In the genomic region with DNA sequence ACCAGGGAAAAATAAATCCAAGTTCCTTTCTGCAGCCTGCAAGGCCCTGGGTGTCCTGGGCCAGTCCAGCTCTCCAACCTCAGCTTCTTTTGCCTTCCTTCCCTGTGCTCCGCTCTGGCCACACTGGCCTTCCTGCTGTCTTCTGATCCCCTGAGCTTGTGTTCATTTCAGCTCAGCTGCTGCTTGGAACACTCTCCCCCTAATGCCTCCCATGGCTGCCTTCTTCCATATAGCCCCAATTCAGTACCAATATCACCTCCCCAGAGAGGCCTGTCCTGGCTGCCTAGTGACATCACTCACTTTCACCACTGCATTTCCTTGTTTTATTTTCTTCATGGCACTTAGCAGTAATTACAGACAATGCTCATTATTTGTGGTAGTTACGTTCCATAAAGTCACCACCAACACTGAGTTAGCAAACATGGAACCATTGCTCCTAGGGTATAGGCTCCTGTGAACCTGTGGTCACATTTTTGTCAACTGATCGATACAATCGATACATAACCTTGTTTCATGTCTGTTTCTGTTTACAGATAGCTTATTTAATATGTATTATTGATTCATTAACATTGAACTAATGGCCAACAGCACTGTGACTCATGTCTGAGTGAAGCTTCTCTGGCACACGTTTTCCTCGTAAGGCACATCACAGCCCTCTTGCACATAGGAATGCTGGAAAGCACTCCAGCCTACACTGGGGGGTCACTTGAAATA, we compare ENCODE assay signal across 24 cellular contexts. TPM values are rescaled to one million over a fixed set of nuclear protein-coding genes. Genes with fewer than 3 reads are reported as not detected.
DNase-seq lines count a peak whose midpoint lies in the region; ATAC-seq, FAIRE-seq and TF ChIP-seq lines count a peak whose summit lies in the region.
"Had no signal": no experiment of that assay in that cellular context is flagged by ENCODE, and none has a peak within 500 bp of the region (broad histone marks: within the 10 kb centered on the region; RNA-seq: fewer than 3 reads in every experiment).

No MANE protein-coding gene starts in this region.

- H3K27me3 ChIP-seq in HepG2 (ENCODE audit: control insufficient read depth in 1 of 2, insufficient read depth in 2 of 2, low read length in 2 of 2) (no peaks in the 10 kb centered on the region; a peak in 1 of 5 replicates), right lobe of liver (no peaks in the 10 kb centered on the region), keratinocyte (ENCODE audit: control insufficient read depth, extremely low read depth, insufficient read depth, low read length) (no peaks in the 10 kb centered on the region), right atrium auricular region (no peaks in the 10 kb centered on the region)

- H3K4me3 ChIP-seq in HepG2 (replicated peaks in 1 of 3; ENCODE audit: insufficient read depth in 1 of 3, low read depth in 2 of 3, low read length in 3 of 3) (no peak overlapping the region), right lobe of liver (no peak overlapping the region), keratinocyte (ENCODE audit: control insufficient read depth in 2 of 3, extremely low read depth in 1 of 3, insufficient read depth in 2 of 3, low read depth in 1 of 3, low read length in 3 of 3) (no peak overlapping the region), right atrium auricular region (no peak overlapping the region)
- H3K4me3 ChIP-seq: GM23338, HAP-1 had no signal

- no peaks in the 10 kb centered on the region for H3K9me1 ChIP-seq in keratinocyte (ENCODE audit: control insufficient read depth, extremely low read depth, insufficient read depth, low read length)

- intact Hi-C loops in HepG2 (cut with micrococcal nuclease; ENCODE audit: unreplicated experiment) (no loop called here), right lobe of liver (cut with DNase I) (loop anchor here in 1 of 2 donors (10.0 kb wide), 1 partner anchor 114 kb away; no protein-coding TSS in a partner anchor)

- peaks cover 15% of the 10 kb centered on the region for H3K4me1 ChIP-seq in HepG2 (ENCODE audit: insufficient read depth, low read length)
- no peaks in the 10 kb centered on the region for H3K4me1 ChIP-seq in right lobe of liver
- peaks cover 13% of the 10 kb centered on the region for H3K4me1 ChIP-seq in keratinocyte (ENCODE audit: control insufficient read depth, extremely low read depth, insufficient read depth, low read length)
- H3K4me1 ChIP-seq in right atrium auricular region, result peaks cover 0 to 8% of the 10 kb centered on the region in 2 donors
- H3K4me1 ChIP-seq: HAP-1 had no signal

- CTCF ChIA-PET in HepG2 (lab: Yijun Ruan, JAX; ENCODE audit: low intra/inter-chr PET ratio, low total read pairs), result no interaction called here

- TF ChIP-seq POLR2A in HepG2 (IDR thresholded peaks at IDR 0.05; ENCODE audit: insufficient read depth in 1 of 2, low read depth in 2 of 2, low read length in 2 of 2), result no peak
- TF ChIP-seq POLR2A in right lobe of liver (IDR thresholded peaks at IDR 0.05), result no peak

- H3K4me2 ChIP-seq in HepG2 (ENCODE audit: low read depth, low read length), result no peak overlapping the region
- H3K4me2 ChIP-seq in keratinocyte (ENCODE audit: control insufficient read depth, extremely low read depth, insufficient read depth, low read depth, low read length), result no peak overlapping the region
- H3K4me2 ChIP-seq: GM23338, KMS-11, SK-N-SH had no signal

- no peak overlapping the region for H3K9ac ChIP-seq in HepG2 (ENCODE audit: insufficient read depth, low read depth, low read length)
- no peak overlapping the region for H3K9ac ChIP-seq in keratinocyte (ENCODE audit: control insufficient read depth, extremely low read depth, insufficient read depth, low read length)
- H3K9ac ChIP-seq: KMS-11, SK-N-SH had no signal

- ATAC-seq in HepG2 (no peak), right lobe of liver (no peak)
- ATAC-seq: GM23338, Panc1 had no signal

- H3K9me3 ChIP-seq in HepG2 (ENCODE audit: low read length) (no peaks in the 10 kb centered on the region), right lobe of liver (no peaks in the 10 kb centered on the region), keratinocyte (ENCODE audit: control insufficient read depth, low read depth, low read length) (no peaks in the 10 kb centered on the region), right atrium auricular region (no peaks in the 10 kb centered on the region)
- H3K9me3 ChIP-seq: HAP-1, SK-N-SH had no signal

- H3K27ac ChIP-seq in HepG2 (ENCODE audit: extremely low read length, insufficient read depth, low read length) (no peak overlapping the region), right lobe of liver (no peak overlapping the region), keratinocyte (ENCODE audit: control insufficient read depth, insufficient read depth, low read length) (no peak overlapping the region), right atrium auricular region (no peak overlapping the region)
- H3K27ac ChIP-seq: 22Rv1, KMS-11 had no signal

- DNase-seq in HepG2 (ENCODE audit: low spot score) (no peak), right lobe of liver (no peak), astrocyte of the hippocampus (ENCODE audit: low read depth, low spot score) (peak; percentile 39), keratinocyte (ENCODE audit: low read depth, low spot score) (no peak), NCI-H446 treated with DMSO at 0.1 percent for 48 hours (lab: John Stamatoyannopoulos, UW) (no peak), NCI-H82 treated with DMSO at 0.1 percent for 48 hours (lab: John Stamatoyannopoulos, UW; ENCODE audit: unreplicated experiment) (no peak), right atrium auricular region (ENCODE audit: low spot score) (no peak)
- DNase-seq: ACHN, DMS53, MM.1S, NCI-H2029, NCI-H446 had no signal

- no peak for TF ChIP-seq RAD21 in HepG2 (CRISPR knock-in tag; IDR thresholded peaks at IDR 0.05)

- WGBS in HepG2 (ENCODE audit: low lambda C conversion rate), result 18% methylated on average over 6 of the region's 6 CpGs
- WGBS in right lobe of liver (ENCODE audit: insufficient coverage, low coverage, low lambda C conversion rate, missing lambda C conversion rate), result 60% methylated on average over 6 of the region's 6 CpGs

- no peaks in the 10 kb centered on the region for H4K20me1 ChIP-seq in HepG2 (ENCODE audit: insufficient read depth, low read length)
- H4K20me1 ChIP-seq in keratinocyte (ENCODE audit: control insufficient read depth, extremely low read depth, insufficient read depth, low read length), result no peaks in the 10 kb centered on the region

- FAIRE-seq in HepG2 (lab: Jason Lieb, UNC) (no peak), keratinocyte (lab: Jason Lieb, UNC) (peak; percentile 23)
- FAIRE-seq: D721Med, G401.6 had no signal

- POLR2A ChIA-PET in HepG2 (lab: Yijun Ruan, JAX), result no interaction called here

- H3K36me3 ChIP-seq in HepG2 (replicated peaks in 1 of 2; ENCODE audit: control insufficient read depth in 1 of 2, insufficient read depth in 2 of 2, low read length in 2 of 2), result no peaks in the 10 kb centered on the region
- H3K36me3 ChIP-seq in right lobe of liver, result no peaks in the 10 kb centered on the region
- no peaks in the 10 kb centered on the region for H3K36me3 ChIP-seq in keratinocyte (ENCODE audit: control insufficient read depth in 2 of 2, extremely low read depth in 1 of 2, insufficient read depth in 2 of 2, low read length in 2 of 2)
- H3K36me3 ChIP-seq in right atrium auricular region, result no peaks in the 10 kb centered on the region
- H3K36me3 ChIP-seq: HAP-1 had no signal

- no peak for TF ChIP-seq EP300 in HepG2 (IDR thresholded peaks at IDR 0.05; ENCODE audit: low read depth in 2 of 2, low read length in 2 of 2)
- TF ChIP-seq EP300 in HepG2 (CRISPR knock-in tag; IDR thresholded peaks at IDR 0.05; ENCODE audit: borderline replicate concordance), result no peak

- H2AFZ ChIP-seq in HepG2 (ENCODE audit: low read length) (no peak overlapping the region), keratinocyte (ENCODE audit: control insufficient read depth, low read length) (no peak overlapping the region)
- H2AFZ ChIP-seq: GM23338 had no signal

- no TSS peak for BruUV-seq in HepG2 (replicated peaks; lab: Mats Ljungman, UMichigan)

- dilution Hi-C loops in keratinocyte (cut with MboI; ENCODE audit: extremely low pct_ligation_motif_present, low sequenced_read_pairs), result loop anchor here (25.0 kb wide), 1 partner anchor 122 kb away; no protein-coding TSS in a partner anchor

- in situ Hi-C loops in HepG2 (cut with HindIII; ENCODE audit: extremely low pct_ligation_motif_present, low pct_unique_long_range_greater_than_20kb), result loop anchor here (25.0 kb wide), 1 partner anchor 747 kb away; no protein-coding TSS in a partner anchor

- no peaks in the 10 kb centered on the region for H3K79me2 ChIP-seq in HepG2 (ENCODE audit: insufficient read depth, low read length)
- H3K79me2 ChIP-seq in keratinocyte (ENCODE audit: control insufficient read depth, insufficient read depth, low read length), result no peaks in the 10 kb centered on the region

- TF ChIP-seq CTCF in HepG2 (CRISPR knock-in tag; IDR thresholded peaks at IDR 0.05) (no peak), right lobe of liver (IDR thresholded peaks at IDR 0.05) (no peak), keratinocyte (optimal IDR thresholded peaks at IDR 0.05 in 1 of 3, IDR thresholded peaks at IDR 0.05 in 1 of 3, conservative IDR thresholded peaks at IDR 0.05 in 1 of 3; ENCODE audit: extremely low read depth in 1 of 3, insufficient read depth in 2 of 3, low read length in 3 of 3) (no peak), right atrium auricular region (IDR thresholded peaks at IDR 0.05) (no peak)

RNA-seq across cellular contexts. Expression of a gene that starts 26.7 kb away (rescaled TPM):
- total RNA-seq in HepG2 (2016; rRNA removed; fragmentation: Illumina TruSeq; extraction: Trizol) (not detected in 2 replicates), right lobe of liver (under 1 TPM in 3 of 6 experiments, not detected in 3; 0.37 to 0.60 (median 0.59) TPM), right atrium auricular region (not detected)
- not detected in 2 replicates for total RNA-seq in HepG2 (2016; cell fraction: cytosol; rRNA removed; fragmentation: Illumina TruSeq; extraction: Trizol; ENCODE audit: low read depth)
- total RNA-seq in HepG2 (2016; cell fraction: insoluble cytoplasmic fraction; rRNA removed; fragmentation: Illumina TruSeq; extraction: Trizol), result not detected in 2 replicates
- total RNA-seq in HepG2 (2016; cell fraction: membrane; rRNA removed; fragmentation: Illumina TruSeq; extraction: Trizol), result not detected in 2 replicates
- not detected in 2 replicates for total RNA-seq in HepG2 (2016; cell fraction: nucleus; rRNA removed; fragmentation: Illumina TruSeq; extraction: Trizol)
- polyA plus RNA-seq in HepG2 (2011; rRNA removed) (not detected in 2 replicates), keratinocyte (not detected in 3 replicates)
- polyA plus RNA-seq in HepG2 (2011; cell fraction: cytosol; rRNA removed), result not detected in 2 replicates
- not detected in 2 replicates for polyA plus RNA-seq in HepG2 (2011; cell fraction: nucleus; rRNA removed)
- polyA plus RNA-seq in HepG2 (2012), result not detected in 2 replicates
- polyA plus RNA-seq in HepG2 (2016; cell fraction: cytosol; fragmentation: Illumina TruSeq; extraction: Trizol; ENCODE audit: low read depth), result not detected in 2 replicates
- polyA plus RNA-seq in HepG2 (2016; cell fraction: insoluble cytoplasmic fraction; fragmentation: Illumina TruSeq; extraction: Trizol; ENCODE audit: low read depth), result not detected in 2 replicates
- polyA plus RNA-seq in HepG2 (2016; cell fraction: membrane; fragmentation: Illumina TruSeq; extraction: Trizol; ENCODE audit: low read depth), result not detected in 2 replicates
- polyA plus RNA-seq in HepG2 (2016; cell fraction: nucleus; fragmentation: Illumina TruSeq; extraction: Trizol; ENCODE audit: insufficient read depth, low read depth), result not detected in 2 replicates
- not detected in 2 replicates for polyA minus RNA-seq in HepG2 (2011; rRNA and poly(A)+ RNA removed; ENCODE audit: low replicate concordance)
- not detected in 2 replicates for polyA minus RNA-seq in HepG2 (2011; cell fraction: cytosol; rRNA and poly(A)+ RNA removed)
- not detected in 2 replicates for polyA minus RNA-seq in HepG2 (2011; cell fraction: nucleus; rRNA and poly(A)+ RNA removed)
- not detected for polyA plus RNA-seq in keratinocyte (2011; ENCODE audit: low read depth)
- not detected in 2 replicates for polyA plus RNA-seq in keratinocyte (2011; cell fraction: cytosol; rRNA removed)
- not detected in 2 replicates for polyA plus RNA-seq in keratinocyte (2011; cell fraction: nucleus; rRNA removed)
- not detected in 2 replicates for polyA plus RNA-seq in keratinocyte (2012; ENCODE audit: low replicate concordance)
- not detected in 3 replicates for polyA minus RNA-seq in keratinocyte
- polyA minus RNA-seq in keratinocyte (2011; cell fraction: cytosol; rRNA and poly(A)+ RNA removed), result not detected
- not detected in 2 replicates for polyA minus RNA-seq in keratinocyte (2011; cell fraction: nucleus; rRNA and poly(A)+ RNA removed)
- total RNA-seq: Daoy, GM23338, OCI-LY7 had no signal
- polyA plus RNA-seq: BJ, IgD-negative memory B cell, SK-N-SH had no signal
